In the genomic region with DNA sequence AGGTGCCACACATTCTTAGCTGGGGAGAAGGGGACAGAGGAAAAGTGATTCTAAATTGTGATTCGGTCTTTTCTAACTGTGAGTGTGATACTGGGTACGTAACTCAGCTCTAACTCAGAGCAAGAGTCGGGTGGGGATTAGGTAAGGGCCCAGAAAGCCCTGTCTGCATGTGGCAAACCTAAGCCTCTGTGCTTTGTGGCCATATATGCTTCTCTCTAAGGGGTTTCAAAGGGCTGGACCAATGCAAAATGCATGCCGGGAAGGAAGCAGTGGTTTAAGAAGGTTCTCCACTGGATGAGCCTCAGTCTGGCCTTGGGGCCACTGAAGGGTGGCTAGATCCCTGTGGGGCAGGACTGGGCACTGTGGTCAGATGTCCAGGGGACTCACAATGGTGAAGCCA, we compare ENCODE assay signal across 30 cellular contexts.
"Had no signal": no experiment of that assay in that cellular context is flagged by ENCODE, and none has a peak within 500 bp of the region (broad histone marks: within the 10 kb centered on the region; RNA-seq: fewer than 3 reads in every experiment).

No MANE protein-coding gene starts in this region.

- H3K36me3 ChIP-seq: brain microvascular endothelial cell, uterus, WERI-Rb-1 had no signal

- H3K4me2 ChIP-seq: smooth muscle cell had no signal

- ATAC-seq: activated CD4-positive, CD25-positive, alpha-beta regulatory T cell treated with anti-CD3 and anti-CD28 coated beads, Interleukin-2, amount 50 U/mL, for 24 hours; esophagus mucosa; left lobe of liver; natural killer cell; stimulated activated memory B cell treated with anti-CD40 and anti-IgM and Interleukin-4, amounts not matched to agents 10 μg/mL and 1 μg/mL and 100 μg/mL, for 72 hours; stimulated activated naive CD8-positive, alpha-beta T cell treated with anti-CD3 and anti-CD28 coated beads, Interleukin-15, amount 100 ng/mL, for 72 hours had no signal

- H3K27me3 ChIP-seq: ascending aorta, brain microvascular endothelial cell, uterus had no signal

- H3K4me1 ChIP-seq: uterus had no signal

- H3K4me3 Mint-ChIP-seq: activated naive CD4-positive, alpha-beta T cell treated with anti-CD3 and anti-CD28 coated beads, Interleukin-2, amount 50 U/mL, for 24 hours; dendritic cell treated with granulocyte-macrophage colony-stimulating factor and Interleukin-4, amounts not matched to agents 40 ng/mL and 50 ng/mL, for 4 days; endodermal cell; natural killer cell; stimulated activated memory B cell treated with anti-CD40 and anti-IgM and Interleukin-4, amounts not matched to agents 10 μg/mL and 1 μg/mL and 100 μg/mL, for 72 hours; stimulated activated naive CD8-positive, alpha-beta T cell treated with anti-CD3 and anti-CD28 coated beads, Interleukin-15, amount 100 ng/mL, for 72 hours; T-helper 1 cell treated with Interleukin-12 subunit alpha and Interleukin-12 subunit beta and Interleukin-4 antibody, amounts not matched to agents 30 μg/mL and 1 μg/mL, for 36 hours; type B pancreatic cell had no signal

- H3K4me1 Mint-ChIP-seq: activated naive CD4-positive, alpha-beta T cell treated with anti-CD3 and anti-CD28 coated beads, Interleukin-2, amount 50 U/mL, for 24 hours; endodermal cell; stimulated activated memory B cell treated with anti-CD40 and anti-IgM and Interleukin-4, amounts not matched to agents 10 μg/mL and 1 μg/mL and 100 μg/mL, for 72 hours had no signal

- H3K4me3 ChIP-seq: ascending aorta, lung, smooth muscle cell, uterus had no signal

- H3K27me3 Mint-ChIP-seq: activated naive CD4-positive, alpha-beta T cell treated with anti-CD3 and anti-CD28 coated beads, Interleukin-2, amount 50 U/mL, for 24 hours; dendritic cell treated with granulocyte-macrophage colony-stimulating factor and Interleukin-4, amounts not matched to agents 40 ng/mL and 50 ng/mL, for 4 days; progenitor cell of endocrine pancreas; stimulated activated memory B cell treated with anti-CD40 and anti-IgM and Interleukin-4, amounts not matched to agents 10 μg/mL and 1 μg/mL and 100 μg/mL, for 72 hours; stimulated activated naive CD8-positive, alpha-beta T cell treated with anti-CD3 and anti-CD28 coated beads, Interleukin-15, amount 100 ng/mL, for 72 hours; type B pancreatic cell had no signal

- H3K27ac Mint-ChIP-seq: activated naive CD4-positive, alpha-beta T cell treated with anti-CD3 and anti-CD28 coated beads, Interleukin-2, amount 50 U/mL, for 24 hours; activated T-helper 2 cell treated with anti-CD3 and anti-CD28 coated beads, Interferon-gamma antibody, Interleukin-2, Interleukin-4, amounts not matched to agents 10 μg/mL and 5 μg/mL and 100 μg/mL, durations not matched to agents 14 hours and 24 hours and 36 hours; dendritic cell treated with granulocyte-macrophage colony-stimulating factor and Interleukin-4, amounts not matched to agents 40 ng/mL and 50 ng/mL, for 4 days; endodermal cell; natural killer cell; progenitor cell of endocrine pancreas; stimulated activated memory B cell treated with anti-CD40 and anti-IgM and Interleukin-4, amounts not matched to agents 10 μg/mL and 1 μg/mL and 100 μg/mL, for 72 hours; stimulated activated naive CD8-positive, alpha-beta T cell treated with anti-CD3 and anti-CD28 coated beads, Interleukin-15, amount 100 ng/mL, for 72 hours; T-helper 1 cell treated with Interleukin-12 subunit alpha and Interleukin-12 subunit beta and Interleukin-4 antibody, amounts not matched to agents 30 μg/mL and 1 μg/mL, for 36 hours; type B pancreatic cell had no signal

- DNase-seq: activated CD4-positive, alpha-beta T cell treated with anti-CD3 and anti-CD28 coated beads for 48 hours; activated CD4-positive, alpha-beta T cell treated with anti-CD3 and anti-CD28 coated beads, Interleukin-2, amount 50 U/mL, for 48 hours; activated T-cell treated with anti-CD3 and anti-CD28 coated beads, Interleukin-2, amount 50 U/mL, for 48 hours; brain microvascular endothelial cell; central memory CD4-positive, alpha-beta T cell; endodermal cell; foreskin fibroblast; mesendoderm; natural killer cell; stimulated activated CD4-positive, alpha-beta T cell treated with anti-CD3 and anti-CD28 coated beads, Interleukin-1b, Interleukin-23, amount 100 ng/mL, for 48 hours; stimulated activated CD4-positive, alpha-beta T cell treated with anti-CD3 and anti-CD28 coated beads, Interleukin-4, amount 100 ng/mL, for 4 hours; stimulated activated CD8-positive, alpha-beta memory T cell treated with anti-CD3 and anti-CD28 coated beads, Interleukin-4, amount 100 ng/mL, for 48 hours; stimulated activated naive CD8-positive, alpha-beta T cell treated with anti-CD3 and anti-CD28 coated beads, Interleukin-15, amount 100 ng/mL, for 72 hours; SW 1271; T1000; uterus; WERI-Rb-1 had no signal

- H3K27ac ChIP-seq: ascending aorta, brain microvascular endothelial cell, uterus, WERI-Rb-1 had no signal

- H3K9me3 Mint-ChIP-seq: activated naive CD4-positive, alpha-beta T cell treated with anti-CD3 and anti-CD28 coated beads, Interleukin-2, amount 50 U/mL, for 24 hours; activated T-helper 2 cell treated with anti-CD3 and anti-CD28 coated beads, Interferon-gamma antibody, Interleukin-2, Interleukin-4, amounts not matched to agents 10 μg/mL and 5 μg/mL and 100 μg/mL, durations not matched to agents 14 hours and 24 hours and 36 hours; dendritic cell treated with granulocyte-macrophage colony-stimulating factor and Interleukin-4, amounts not matched to agents 40 ng/mL and 50 ng/mL, for 4 days; endodermal cell; natural killer cell; stimulated activated memory B cell treated with anti-CD40 and anti-IgM and Interleukin-4, amounts not matched to agents 10 μg/mL and 1 μg/mL and 100 μg/mL, for 72 hours; stimulated activated naive CD8-positive, alpha-beta T cell treated with anti-CD3 and anti-CD28 coated beads, Interleukin-15, amount 100 ng/mL, for 72 hours; T-helper 1 cell treated with Interleukin-12 subunit alpha and Interleukin-12 subunit beta and Interleukin-4 antibody, amounts not matched to agents 30 μg/mL and 1 μg/mL, for 36 hours; type B pancreatic cell had no signal

- H3K9me3 ChIP-seq: ascending aorta, uterus had no signal
